Comparison of ENCODE assay signal across 1 cellular context in the genomic region with DNA sequence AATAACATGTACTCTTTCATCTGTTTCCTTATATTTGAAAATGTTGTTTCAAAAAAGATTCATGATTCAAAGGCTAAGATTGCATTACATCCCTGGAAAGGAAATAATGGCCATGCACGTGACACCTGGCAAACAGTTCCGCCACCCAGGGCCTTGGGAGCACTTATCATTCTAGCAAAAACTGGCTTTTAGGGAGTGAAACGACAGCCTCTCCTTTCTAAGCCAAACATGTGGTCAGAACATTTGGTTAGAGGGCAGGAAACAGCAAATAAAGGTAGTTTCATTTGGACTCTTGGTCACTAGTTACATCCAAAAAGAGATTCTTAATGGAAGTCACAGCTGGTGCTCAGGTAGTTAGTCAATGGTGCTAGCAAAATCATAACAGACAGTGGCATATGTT.
TF ChIP-seq lines count a peak whose summit lies in the region.

No MANE protein-coding gene starts in this region.

TF ChIP-seq in IMR-90, 13 proteins besides CTCF, POLR2A, EP300 and RAD21 (continued from another document):
- TF ChIP-seq, protein P1, sequence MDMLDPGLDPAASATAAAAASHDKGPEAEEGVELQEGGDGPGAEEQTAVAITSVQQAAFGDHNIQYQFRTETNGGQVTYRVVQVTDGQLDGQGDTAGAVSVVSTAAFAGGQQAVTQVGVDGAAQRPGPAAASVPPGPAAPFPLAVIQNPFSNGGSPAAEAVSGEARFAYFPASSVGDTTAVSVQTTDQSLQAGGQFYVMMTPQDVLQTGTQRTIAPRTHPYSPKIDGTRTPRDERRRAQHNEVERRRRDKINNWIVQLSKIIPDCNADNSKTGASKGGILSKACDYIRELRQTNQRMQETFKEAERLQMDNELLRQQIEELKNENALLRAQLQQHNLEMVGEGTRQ (IDR thresholded peaks at IDR 0.05; ENCODE audit: low read depth, low read length): no peak
